18 cellular contexts compared by ENCODE assay signal in genomic region chr1:209612646-209613350, GRCh38. TPM values are rescaled to one million over a fixed set of nuclear protein-coding genes. Genes with fewer than 3 reads are reported as not detected.
"Had no signal": no experiment of that assay in that cellular context is flagged by ENCODE, and none has a peak within 500 bp of the region (broad histone marks: within the 10 kb centered on the region; RNA-seq: fewer than 3 reads in every experiment).

No MANE protein-coding gene starts in this region.

- H3K4me3 ChIP-seq: left ventricle myocardium inferior, sigmoid colon, thoracic aorta had no signal

- DNase-seq: activated CD4-positive, alpha-beta T cell treated with anti-CD3 and anti-CD28 coated beads, Interleukin-2, amount 50 U/mL, for 48 hours; activated CD4-positive, CD25-positive, alpha-beta regulatory T cell treated with anti-CD3 and anti-CD28 coated beads, Interleukin-2, amount 50 U/mL, for 72 hours; activated CD8-positive, alpha-beta memory T cell treated with anti-CD3 and anti-CD28 coated beads, Interleukin-2, amount 50 U/mL, for 4 hours; activated gamma-delta T cell; activated naive CD8-positive, alpha-beta T cell treated with anti-CD3 and anti-CD28 coated beads for 36 hours; activated T-cell treated with anti-CD3 and anti-CD28 coated beads, Interleukin-2, amount 50 U/mL, for 48 hours; aorta; erythroblast; kidney; left ventricle myocardium inferior; sigmoid colon; stimulated activated CD4-positive, alpha-beta T cell treated with anti-CD3 and anti-CD28 coated beads, Interleukin-1b, Interleukin-23, amount 100 ng/mL, for 48 hours; T-cell; T-helper 9 cell had no signal

RNA-seq across cellular contexts. Expression of gene CAMK1G, which starts 29.3 kb away (rescaled TPM):
- total RNA-seq: activated naive CD8-positive, alpha-beta T cell treated with anti-CD3 and anti-CD28 coated beads for 36 hours; chondrocyte; dermis microvascular lymphatic vessel endothelial cell; left ventricle myocardium inferior; naive thymus-derived CD8-positive, alpha-beta T cell; T-cell; thoracic aorta had no signal
